ENCODE assay signal across 12 cellular contexts in the genomic region with DNA sequence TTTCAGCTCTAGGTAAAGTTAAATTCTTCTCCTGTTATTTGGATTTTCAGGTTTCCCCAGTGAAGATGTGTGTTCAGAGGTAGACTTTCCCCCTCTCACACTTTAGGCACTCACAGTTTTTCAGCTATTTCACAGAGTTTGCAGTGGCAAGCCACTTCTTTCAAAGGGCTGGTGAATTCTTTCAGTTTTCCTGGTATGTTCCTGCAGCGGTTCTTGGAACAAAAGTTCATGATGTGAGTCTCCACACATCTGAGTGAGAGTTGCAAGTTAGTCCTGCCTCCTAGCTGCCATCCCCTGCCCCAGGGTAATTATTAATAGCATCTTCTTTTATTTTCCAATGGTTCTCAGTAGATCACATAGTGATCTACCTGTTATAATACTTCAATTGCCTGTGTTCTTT. TPM values are rescaled to one million over a fixed set of nuclear protein-coding genes. Genes with fewer than 3 reads are reported as not detected.
DNase-seq lines count a peak whose midpoint lies in the region; ATAC-seq, FAIRE-seq and TF ChIP-seq lines count a peak whose summit lies in the region.
"Had no signal": no experiment of that assay in that cellular context is flagged by ENCODE, and none has a peak within 500 bp of the region (broad histone marks: within the 10 kb centered on the region; RNA-seq: fewer than 3 reads in every experiment).

No MANE protein-coding gene starts in this region.

- H3K79me2 ChIP-seq in neural progenitor cell (ENCODE audit: low read depth) = no peaks in the 10 kb centered on the region

- peak overlapping the region; percentile 89 for H2AFZ ChIP-seq in neural progenitor cell (replicated peaks)

- peaks cover 35% of the 10 kb centered on the region for H3K9me3 Mint-ChIP-seq in T-helper 2 cell treated with Interferon-gamma antibody and Interleukin-4, amounts not matched to agents 5 μg/mL and 100 μg/mL, for 36 hours
- peaks cover 36% of the 10 kb centered on the region for H3K9me3 Mint-ChIP-seq in activated T-helper 1 cell treated with anti-CD3 and anti-CD28 coated beads, Interleukin-12 subunit alpha, Interleukin-12 subunit beta, Interleukin-2, Interleukin-4 antibody, amounts not matched to agents 30 ng/mL and 10 ng/mL and 1 ng/mL, durations not matched to agents 14 hours and 24 hours and 36 hours
- H3K9me3 Mint-ChIP-seq in neural progenitor cell = peaks cover 27% of the 10 kb centered on the region

- intact Hi-C loops in activated T-helper 1 cell treated with anti-CD3 and anti-CD28 coated beads, Interleukin-12 subunit alpha, Interleukin-12 subunit beta, Interleukin-2, Interleukin-4 antibody, amounts not matched to agents 30 ng/mL and 10 ng/mL and 1 ng/mL, durations not matched to agents 14 hours and 24 hours and 36 hours (cut with micrococcal nuclease) = loop anchor here (1.0 to 2.0 kb wide), 11 partner anchors 30 to 263 kb away; partner anchors contain the start of genes COPA and NCSTN

- ATAC-seq in HG02678 (IDR thresholded peaks at IDR 0.05; ENCODE audit: unreplicated experiment) = peak; percentile 11
- no peak for ATAC-seq in GM21786 (IDR thresholded peaks at IDR 0.05; ENCODE audit: unreplicated experiment)

- H3K4me1 Mint-ChIP-seq in T-helper 2 cell treated with Interferon-gamma antibody and Interleukin-4, amounts not matched to agents 5 μg/mL and 100 μg/mL, for 36 hours (ENCODE audit: low read depth) = peaks cover 41% of the 10 kb centered on the region
- H3K4me1 Mint-ChIP-seq in activated T-helper 1 cell treated with anti-CD3 and anti-CD28 coated beads, Interleukin-12 subunit alpha, Interleukin-12 subunit beta, Interleukin-2, Interleukin-4 antibody, amounts not matched to agents 30 ng/mL and 10 ng/mL and 1 ng/mL, durations not matched to agents 14 hours and 24 hours and 36 hours (ENCODE audit: low read depth) = peaks cover 62% of the 10 kb centered on the region
- peaks cover 23% of the 10 kb centered on the region for H3K4me1 Mint-ChIP-seq in neural progenitor cell

- H3K27ac Mint-ChIP-seq in T-helper 2 cell treated with Interferon-gamma antibody and Interleukin-4, amounts not matched to agents 5 μg/mL and 100 μg/mL, for 36 hours = peak overlapping the region; percentile 67
- H3K27ac Mint-ChIP-seq in activated T-helper 1 cell treated with anti-CD3 and anti-CD28 coated beads, Interleukin-12 subunit alpha, Interleukin-12 subunit beta, Interleukin-2, Interleukin-4 antibody, amounts not matched to agents 30 ng/mL and 10 ng/mL and 1 ng/mL, durations not matched to agents 14 hours and 24 hours and 36 hours = peak overlapping the region; percentile 75
- peak overlapping the region; percentile 92 for H3K27ac Mint-ChIP-seq in neural progenitor cell

- H3K4me2 ChIP-seq in neural progenitor cell = no peak overlapping the region

- no peaks in the 10 kb centered on the region for H3K36me3 ChIP-seq in neural progenitor cell

- TF ChIP-seq POLR2A in GM12892 (IDR thresholded peaks at IDR 0.05; ENCODE audit: low read depth, low read length) = no peak

- no peak overlapping the region for H3K27ac ChIP-seq in neural progenitor cell

- H4K20me1 ChIP-seq in neural progenitor cell (ENCODE audit: low read depth) = no peaks in the 10 kb centered on the region

- TF ChIP-seq CTCF in neural progenitor cell (IDR thresholded peaks at IDR 0.05) = no peak

- no peak overlapping the region for H3K9ac ChIP-seq in neural progenitor cell

- H3K4me3 Mint-ChIP-seq in T-helper 2 cell treated with Interferon-gamma antibody and Interleukin-4, amounts not matched to agents 5 μg/mL and 100 μg/mL, for 36 hours = peak overlapping the region; percentile 30
- peak overlapping the region; percentile 48 for H3K4me3 Mint-ChIP-seq in activated T-helper 1 cell treated with anti-CD3 and anti-CD28 coated beads, Interleukin-12 subunit alpha, Interleukin-12 subunit beta, Interleukin-2, Interleukin-4 antibody, amounts not matched to agents 30 ng/mL and 10 ng/mL and 1 ng/mL, durations not matched to agents 14 hours and 24 hours and 36 hours
- H3K4me3 Mint-ChIP-seq in neural progenitor cell = no peak overlapping the region

- peaks cover 67% of the 10 kb centered on the region for H3K36me3 Mint-ChIP-seq in T-helper 2 cell treated with Interferon-gamma antibody and Interleukin-4, amounts not matched to agents 5 μg/mL and 100 μg/mL, for 36 hours (ENCODE audit: low read depth)
- peaks cover 70% of the 10 kb centered on the region for H3K36me3 Mint-ChIP-seq in activated T-helper 1 cell treated with anti-CD3 and anti-CD28 coated beads, Interleukin-12 subunit alpha, Interleukin-12 subunit beta, Interleukin-2, Interleukin-4 antibody, amounts not matched to agents 30 ng/mL and 10 ng/mL and 1 ng/mL, durations not matched to agents 14 hours and 24 hours and 36 hours (ENCODE audit: low read depth)
- no peaks in the 10 kb centered on the region for H3K36me3 Mint-ChIP-seq in neural progenitor cell

- no peaks in the 10 kb centered on the region for H3K27me3 Mint-ChIP-seq in T-helper 2 cell treated with Interferon-gamma antibody and Interleukin-4, amounts not matched to agents 5 μg/mL and 100 μg/mL, for 36 hours (ENCODE audit: low read depth)
- no peaks in the 10 kb centered on the region for H3K27me3 Mint-ChIP-seq in activated T-helper 1 cell treated with anti-CD3 and anti-CD28 coated beads, Interleukin-12 subunit alpha, Interleukin-12 subunit beta, Interleukin-2, Interleukin-4 antibody, amounts not matched to agents 30 ng/mL and 10 ng/mL and 1 ng/mL, durations not matched to agents 14 hours and 24 hours and 36 hours (ENCODE audit: insufficient read depth)
- no peaks in the 10 kb centered on the region for H3K27me3 Mint-ChIP-seq in neural progenitor cell (ENCODE audit: insufficient read depth, low read depth)

- no peak overlapping the region for H3K4me3 ChIP-seq in neural progenitor cell

- H3K4me1 ChIP-seq in neural progenitor cell = no peaks in the 10 kb centered on the region

- peaks cover 5% of the 10 kb centered on the region for H3K9me3 ChIP-seq in neural progenitor cell (ENCODE audit: low read depth)

- H3F3A ChIP-seq in neural progenitor cell (ENCODE audit: low read depth) = no peaks in the 10 kb centered on the region

- FAIRE-seq in GM12892 (lab: Jason Lieb, UNC) = no peak

- H3K27me3 ChIP-seq in neural progenitor cell = no peaks in the 10 kb centered on the region

- no peak for DNase-seq in T-helper 2 cell treated with Interferon-gamma antibody and Interleukin-4, amounts not matched to agents 5 μg/mL and 100 μg/mL, for 36 hours (ENCODE audit: low spot score)
- DNase-seq in T-helper 2 cell (no peak), neural progenitor cell (ENCODE audit: low spot score) (no peak), GM12892 (ENCODE audit: insufficient read length) (no peak), NCI-H2171 treated with DMSO at 0.1 percent for 48 hours (lab: John Stamatoyannopoulos, UW) (no peak)
- DNase-seq in activated T-helper 1 cell treated with anti-CD3 and anti-CD28 coated beads, Interleukin-12 subunit alpha, Interleukin-12 subunit beta, Interleukin-2, Interleukin-4 antibody, amounts not matched to agents 30 ng/mL and 10 ng/mL and 1 ng/mL, durations not matched to agents 14 hours and 24 hours and 36 hours (ENCODE audit: low spot score) = no peak
- DNase-seq: 8988T, NCI-H2081 treated with DMSO at 0.1 percent for 48 hours, right cardiac atrium had no signal

RNA-seq across cellular contexts. Expression of gene CD84, which starts 27.3 kb away (rescaled TPM):
- total RNA-seq in activated T-helper 1 cell treated with anti-CD3 and anti-CD28 coated beads, Interleukin-12 subunit alpha, Interleukin-12 subunit beta, Interleukin-2, Interleukin-4 antibody, amounts not matched to agents 30 ng/mL and 10 ng/mL and 1 ng/mL, durations not matched to agents 14 hours and 24 hours and 36 hours = 16.3 and 17.2 TPM in 2 replicates
- total RNA-seq in neural progenitor cell (ENCODE audit: low replicate concordance) = not detected in 2 replicates
- polyA plus RNA-seq in GM12892 (2012; ENCODE audit: missing spikeins) = 18.7 TPM

RNA-seq across cellular contexts. Expression of gene SLAMF1, which starts 40.2 kb away (rescaled TPM):
- total RNA-seq in activated T-helper 1 cell treated with anti-CD3 and anti-CD28 coated beads, Interleukin-12 subunit alpha, Interleukin-12 subunit beta, Interleukin-2, Interleukin-4 antibody, amounts not matched to agents 30 ng/mL and 10 ng/mL and 1 ng/mL, durations not matched to agents 14 hours and 24 hours and 36 hours = 118 TPM in 2 replicates
- not detected in 2 replicates for total RNA-seq in neural progenitor cell (ENCODE audit: low replicate concordance)
- 244 TPM for polyA plus RNA-seq in GM12892 (2012; ENCODE audit: missing spikeins)
- total RNA-seq: temporal lobe had no signal

Comparison
In these comparisons a context has a peak if more than half of its experiments do, and no peak if none do; other contexts are left out.
1. RNA of gene CD84, which starts 27.3 kb away (total RNA-seq): 16.3 to 17.2 TPM in activated T-helper 1 cell treated with anti-CD3 and anti-CD28 coated beads, Interleukin-12 subunit alpha, Interleukin-12 subunit beta, Interleukin-2, Interleukin-4 antibody, amounts not matched to agents 30 ng/mL and 10 ng/mL and 1 ng/mL, durations not matched to agents 14 hours and 24 hours and 36 hours; not detected in neural progenitor cell; every median in the first group is over 10 times any median in the second.
2. RNA of gene SLAMF1, which starts 40.2 kb away (total RNA-seq): 118 TPM in activated T-helper 1 cell treated with anti-CD3 and anti-CD28 coated beads, Interleukin-12 subunit alpha, Interleukin-12 subunit beta, Interleukin-2, Interleukin-4 antibody, amounts not matched to agents 30 ng/mL and 10 ng/mL and 1 ng/mL, durations not matched to agents 14 hours and 24 hours and 36 hours; not detected in neural progenitor cell; every median in the first group is over 100 times any median in the second.
3. Peak in every context shown above with its lines, with median percentiles within 50 percentile points of each other: H3K27ac Mint-ChIP-seq.